ENCODE assay signal across 16 cellular contexts in the genomic region with DNA sequence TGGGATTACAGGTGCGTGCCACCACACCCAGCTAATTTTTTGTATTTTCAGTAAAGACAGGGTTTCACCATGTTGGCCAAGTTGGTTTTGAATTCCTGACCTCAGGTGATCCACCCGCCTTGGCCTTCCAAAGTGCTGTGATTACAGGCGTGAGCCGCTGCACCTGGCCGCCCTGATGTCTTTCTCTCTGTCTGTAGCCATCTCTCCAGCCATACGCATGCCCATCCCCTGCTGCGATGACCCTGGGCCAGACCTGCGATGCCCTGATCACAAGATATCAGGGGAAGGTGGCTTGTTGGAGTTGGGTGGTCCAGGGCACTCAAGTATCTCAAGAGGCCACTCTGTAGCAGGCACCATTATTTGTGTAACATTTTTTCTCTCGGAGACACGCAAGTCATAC. TPM values are rescaled to one million over a fixed set of nuclear protein-coding genes. Genes with fewer than 3 reads are reported as not detected.
DNase-seq lines count a peak whose midpoint lies in the region; ATAC-seq and TF ChIP-seq lines count a peak whose summit lies in the region.
"Had no signal": no experiment of that assay in that cellular context is flagged by ENCODE, and none has a peak within 500 bp of the region (broad histone marks: within the 10 kb centered on the region; RNA-seq: fewer than 3 reads in every experiment).

No MANE protein-coding gene starts in this region.

- H2BK20ac ChIP-seq in H9 (ENCODE audit: low read depth, low read length, poor library complexity, severe bottlenecking), result no peak overlapping the region

- TF ChIP-seq CTCF in H9 (conservative IDR thresholded peaks at IDR 0.05) (no peak), neural crest cell (conservative IDR thresholded peaks at IDR 0.05) (no peak), thyroid gland (IDR thresholded peaks at IDR 0.05) (no peak)

- H4K5ac ChIP-seq in H9 (ENCODE audit: insufficient read length, low read depth, low read length), result no peak overlapping the region

- H3K18ac ChIP-seq in H9 (ENCODE audit: insufficient read length, low read depth, low read length), result no peak overlapping the region

- H3K27me3 ChIP-seq in H9 (ENCODE audit: insufficient read depth, low read length) (no peaks in the 10 kb centered on the region), thyroid gland (no peaks in the 10 kb centered on the region)

- H3K9ac ChIP-seq in H9 (ENCODE audit: extremely low read depth, insufficient read length, low read length), result no peak overlapping the region

- intact Hi-C loops in thyroid gland (cut with DNase I) (no loop called here), posterior cingulate gyrus (cut with DNase I) (no loop called here)

- no peaks in the 10 kb centered on the region for H4K20me1 ChIP-seq in H9 (ENCODE audit: control insufficient read depth, insufficient read depth, insufficient read length)

- H3K9me3 ChIP-seq in H9 (ENCODE audit: control insufficient read depth, low read depth, low read length) (no peaks in the 10 kb centered on the region), thyroid gland (no peaks in the 10 kb centered on the region)
- H3K9me3 ChIP-seq: A549 had no signal

- no peak overlapping the region for H3K14ac ChIP-seq in H9 (ENCODE audit: insufficient read depth, low read length)

- H3K79me1 ChIP-seq in H9 (ENCODE audit: insufficient read depth, low read depth, low read length, poor library complexity, severe bottlenecking), result no peaks in the 10 kb centered on the region

- no peak overlapping the region for H2BK120ac ChIP-seq in H9 (ENCODE audit: low read depth, low read length, poor library complexity, severe bottlenecking)

- H3K27ac ChIP-seq in H9 (ENCODE audit: insufficient read length, low read depth, low read length) (no peak overlapping the region), thyroid gland (no peak overlapping the region)
- H3K27ac ChIP-seq: A549 had no signal

- H3K23me2 ChIP-seq in H9 (ENCODE audit: insufficient read length, low read depth, low read length, poor library complexity, severe bottlenecking), result peaks cover 2% of the 10 kb centered on the region

- H2BK15ac ChIP-seq in H9 (ENCODE audit: low read depth, low read length), result no peak overlapping the region

- H2AFZ ChIP-seq in H9 (ENCODE audit: low read length), result no peak overlapping the region

- no peak overlapping the region for H3K4me3 ChIP-seq in thyroid gland (replicated peaks in 1 of 3)
- H3K4me3 ChIP-seq: A549 had no signal

- H2AK5ac ChIP-seq in H9 (ENCODE audit: insufficient read length, low read length), result no peak overlapping the region

- H2BK12ac ChIP-seq in H9 (ENCODE audit: insufficient read length, low read depth, low read length), result no peak overlapping the region

- no peak overlapping the region for H3K23ac ChIP-seq in H9 (ENCODE audit: insufficient read length, low read depth, low read length)

- no peak overlapping the region for H2BK5ac ChIP-seq in H9 (ENCODE audit: insufficient read length, low read length)

- no peak overlapping the region for H4K8ac ChIP-seq in H9 (replicated peaks; ENCODE audit: insufficient read length, low read depth, low read length)

- WGBS in H9 (ENCODE audit: extremely low coverage, insufficient read length, low lambda C conversion rate), result no CpG with 5 or more reads among the region's 10 CpGs
- WGBS in thyroid gland, 2 donors, result 82 to 93% methylated on average over 10 of the region's 10 CpGs

- H3K36me3 Mint-ChIP-seq in H9 (ENCODE audit: insufficient read depth in 1 of 3, low read depth in 3 of 3) (peaks cover 0 to 2% (median 0%) of the 10 kb centered on the region in 3 experiments; a peak in 1 of 7 replicates), neural crest cell (ENCODE audit: low read depth) (no peaks in the 10 kb centered on the region)
- H3K36me3 Mint-ChIP-seq in activated T-helper 17 cell treated with anti-CD3 and anti-CD28 coated beads, Interleukin-2, amount 50 U/mL, for 72 hours (ENCODE audit: low read depth), result no peaks in the 10 kb centered on the region
- H3K36me3 Mint-ChIP-seq: CD14-positive monocyte; CD8-positive, alpha-beta T cell had no signal

- H3K36me3 ChIP-seq in thyroid gland, result no peaks in the 10 kb centered on the region

- H3K79me2 ChIP-seq in H9 (ENCODE audit: insufficient read depth, low read length), result no peaks in the 10 kb centered on the region

- no peak for ATAC-seq in activated T-helper 17 cell treated with anti-CD3 and anti-CD28 coated beads, Interleukin-2, amount 50 U/mL, for 72 hours (replicated peaks)
- no peak for ATAC-seq in HG03439 (IDR thresholded peaks at IDR 0.05; ENCODE audit: unreplicated experiment)
- ATAC-seq: A549; CD8-positive, alpha-beta T cell had no signal

- H3K56ac ChIP-seq in H9 (ENCODE audit: insufficient read length, low read depth, low read length), result peak overlapping the region; percentile 43

- no peaks in the 10 kb centered on the region for H3K4me1 ChIP-seq in H9 (ENCODE audit: insufficient read depth, low read length)
- H3K4me1 ChIP-seq in thyroid gland, result peaks cover 2 to 4% of the 10 kb centered on the region in 2 donors
- H3K4me1 ChIP-seq: A549 had no signal

- H3K4me3 Mint-ChIP-seq in H9, result no peak overlapping the region
- H3K4me3 Mint-ChIP-seq in activated T-helper 17 cell treated with anti-CD3 and anti-CD28 coated beads, Interleukin-2, amount 50 U/mL, for 72 hours, result peak overlapping the region; percentile 3
- H3K4me3 Mint-ChIP-seq in neural crest cell, result no peak overlapping the region
- H3K4me3 Mint-ChIP-seq: CD8-positive, alpha-beta T cell; HFFc6 had no signal

- H3K9me3 Mint-ChIP-seq in H9, result no peaks in the 10 kb centered on the region
- H3K9me3 Mint-ChIP-seq in activated T-helper 17 cell treated with anti-CD3 and anti-CD28 coated beads, Interleukin-2, amount 50 U/mL, for 72 hours, result no peaks in the 10 kb centered on the region
- H3K9me3 Mint-ChIP-seq in neural crest cell, result no peaks in the 10 kb centered on the region
- H3K9me3 Mint-ChIP-seq: CD8-positive, alpha-beta T cell; HFFc6 had no signal

- H3T11ph ChIP-seq in H9 (ENCODE audit: low read length), result no peak overlapping the region

- H3K4ac ChIP-seq in H9 (ENCODE audit: low read depth, low read length), result no peak overlapping the region

- no peak overlapping the region for H3K27ac Mint-ChIP-seq in H9
- peak overlapping the region; percentile 30 for H3K27ac Mint-ChIP-seq in activated T-helper 17 cell treated with anti-CD3 and anti-CD28 coated beads, Interleukin-2, amount 50 U/mL, for 72 hours
- peak overlapping the region; percentile 63 for H3K27ac Mint-ChIP-seq in neural crest cell (ENCODE audit: unreplicated experiment)
- H3K27ac Mint-ChIP-seq: CD8-positive, alpha-beta T cell; HFFc6 had no signal

- DNase-seq in H9, result no peak
- DNase-seq in neural crest cell (ENCODE audit: low read depth, low spot score), result no peak
- DNase-seq in thyroid gland, result peak; percentile 9 to 24
- no peak for DNase-seq in posterior cingulate gyrus
- DNase-seq: CD8-positive, alpha-beta T cell; COR-L47; DMS153; DMS79 treated with DMSO at 0.1 percent for 48 hours; EL; GOT3; HCEC 1CT; HFFc6 had no signal

- H4K91ac ChIP-seq in H9 (ENCODE audit: insufficient read length, low read depth, low read length), result no peak overlapping the region

- no peak for TF ChIP-seq POLR2A in thyroid gland (IDR thresholded peaks at IDR 0.05)

- peaks cover 1% of the 10 kb centered on the region for H3K27me3 Mint-ChIP-seq in H9 (ENCODE audit: low read depth)
- no peaks in the 10 kb centered on the region for H3K27me3 Mint-ChIP-seq in activated T-helper 17 cell treated with anti-CD3 and anti-CD28 coated beads, Interleukin-2, amount 50 U/mL, for 72 hours
- no peaks in the 10 kb centered on the region for H3K27me3 Mint-ChIP-seq in neural crest cell (ENCODE audit: low read depth)

- peaks cover 4 to 9% of the 10 kb centered on the region in 2 experiments; a peak in 2 of 4 replicates for H3K4me1 Mint-ChIP-seq in H9
- no peaks in the 10 kb centered on the region for H3K4me1 Mint-ChIP-seq in activated T-helper 17 cell treated with anti-CD3 and anti-CD28 coated beads, Interleukin-2, amount 50 U/mL, for 72 hours
- no peaks in the 10 kb centered on the region for H3K4me1 Mint-ChIP-seq in neural crest cell
- H3K4me1 Mint-ChIP-seq: CD14-positive monocyte had no signal

- H3K4me2 ChIP-seq in H9 (ENCODE audit: insufficient read depth, insufficient read length, low read length), result no peak overlapping the region
- H3K4me2 ChIP-seq: A549 had no signal

RNA-seq across cellular contexts. Expression of gene RBFOX2, which starts 54.4 kb away (rescaled TPM):
- total RNA-seq in H9 (2021) (82.3 and 84.7 TPM in 2 replicates), neural crest cell (126 and 136 TPM in 2 replicates), thyroid gland (100 to 1,000 TPM; 103 to 139 (median 108) TPM)
- 1 to 10 TPM; 4.0 to 4.3 TPM for total RNA-seq in activated T-helper 17 cell treated with anti-CD3 and anti-CD28 coated beads, Interleukin-2, amount 50 U/mL, for 72 hours

Comparison
In these comparisons a context has a peak if more than half of its experiments do, and no peak if none do; other contexts are left out.
1. DNase-seq: peak in thyroid gland (2 of 2); none in H9 (single experiment), neural crest cell (single experiment) and posterior cingulate gyrus (0 of 10).
2. H3K27ac Mint-ChIP-seq: peak in activated T-helper 17 cell treated with anti-CD3 and anti-CD28 coated beads, Interleukin-2, amount 50 U/mL, for 72 hours (single experiment) and neural crest cell (single experiment); none in H9 (0 of 3).
3. RNA of gene RBFOX2, which starts 54.4 kb away (total RNA-seq): 126 to 136 TPM in neural crest cell, 103 to 139 TPM in thyroid gland and 82.3 to 84.7 TPM in H9; 4.0 to 4.3 TPM in activated T-helper 17 cell treated with anti-CD3 and anti-CD28 coated beads, Interleukin-2, amount 50 U/mL, for 72 hours; every median in the first group is over 10 times any median in the second.